In genomic region chr11:10455637-10456487, GRCh38 we compare ENCODE assay signal across 8 cellular contexts. TPM values are rescaled to one million over a fixed set of nuclear protein-coding genes. Genes with fewer than 3 reads are reported as not detected.
DNase-seq lines count a peak whose midpoint lies in the region; ATAC-seq and TF ChIP-seq lines count a peak whose summit lies in the region.

No MANE protein-coding gene starts in this region.

- ATAC-seq in GM19455 (IDR thresholded peaks at IDR 0.05; ENCODE audit: unreplicated experiment) (peak; percentile 57), HG03565 (IDR thresholded peaks at IDR 0.05; ENCODE audit: unreplicated experiment) (peak; percentile 33), omental fat pad (ENCODE audit: low FRiP score) (peak; percentile 83)
- ATAC-seq in activated T-cell treated with anti-CD3 and anti-CD28 coated beads, Interleukin-2, amount 50 U/mL, for 4 hours = peak; percentile 87 to 89

- TF ChIP-seq CTCF in OCI-LY3 (IDR thresholded peaks at IDR 0.05; ENCODE audit: low read depth, low read length) (no peak), omental fat pad (IDR thresholded peaks at IDR 0.05) (no peak)

- H3K9me3 ChIP-seq in OCI-LY3 (ENCODE audit: insufficient read depth, low read length) (no peaks in the 10 kb centered on the region), thymus (ENCODE audit: control insufficient read depth) (no peaks in the 10 kb centered on the region)

- H3K4me3 Mint-ChIP-seq in activated T-cell treated with anti-CD3 and anti-CD28 coated beads, Interleukin-2, amount 50 U/mL, for 4 hours = peak overlapping the region; percentile 84

- H3K36me3 ChIP-seq in OCI-LY3 (replicated peaks; ENCODE audit: low read depth, low read length) = peaks cover 8% of the 10 kb centered on the region
- H3K36me3 ChIP-seq in thymus (ENCODE audit: control insufficient read depth, insufficient read depth) = no peaks in the 10 kb centered on the region

- H3K4me1 ChIP-seq in OCI-LY3 (ENCODE audit: low read length) = peaks cover 82% of the 10 kb centered on the region
- peaks cover 48% of the 10 kb centered on the region for H3K4me1 ChIP-seq in thymus (ENCODE audit: control insufficient read depth, insufficient read depth, low read length)

- H3K4me1 Mint-ChIP-seq in activated T-cell treated with anti-CD3 and anti-CD28 coated beads, Interleukin-2, amount 50 U/mL, for 4 hours (ENCODE audit: low read depth) = peaks cover 83% of the 10 kb centered on the region

- peak overlapping the region; percentile 81 for H3K4me3 ChIP-seq in OCI-LY3 (ENCODE audit: low read length)
- H3K4me3 ChIP-seq in thymus (ENCODE audit: low read length) = peak overlapping the region; percentile 42

- H4K20me1 ChIP-seq in OCI-LY3 (ENCODE audit: insufficient read depth, low read length) = no peaks in the 10 kb centered on the region; the same call in 1 of the 2 replicates

- peaks cover 19% of the 10 kb centered on the region for H3K27me3 ChIP-seq in OCI-LY3 (ENCODE audit: low read depth, low read length)
- H3K27me3 ChIP-seq in thymus (ENCODE audit: control insufficient read depth, insufficient read depth) = no peaks in the 10 kb centered on the region

- H3K79me2 ChIP-seq in OCI-LY3 (ENCODE audit: low read length) = peaks cover 31% of the 10 kb centered on the region

- H3K4me2 ChIP-seq in OCI-LY3 (ENCODE audit: low read length) = peak overlapping the region; percentile 93

- DNase-seq in D341Med (ENCODE audit: low spot score) (peak; percentile 34), fibroblast of peridontal ligament (ENCODE audit: extremely low read depth) (peak; percentile 36), omental fat pad (ENCODE audit: low spot score) (no peak)
- DNase-seq in activated T-cell treated with anti-CD3 and anti-CD28 coated beads, Interleukin-2, amount 50 U/mL, for 4 hours = peak; percentile 70

- no peaks in the 10 kb centered on the region for H3K9me3 Mint-ChIP-seq in activated T-cell treated with anti-CD3 and anti-CD28 coated beads, Interleukin-2, amount 50 U/mL, for 4 hours

- H3K27ac ChIP-seq in OCI-LY3 (ENCODE audit: low read length) (peak overlapping the region; percentile 74), thymus (ENCODE audit: low read depth) (peak overlapping the region; percentile 61)

- 2% methylated on average over 18 of the region's 18 CpGs for whole genome bisulfite sequencing in thymus

- no peaks in the 10 kb centered on the region for H3K27me3 Mint-ChIP-seq in activated T-cell treated with anti-CD3 and anti-CD28 coated beads, Interleukin-2, amount 50 U/mL, for 4 hours (ENCODE audit: low read depth)

- no peak overlapping the region for H2AFZ ChIP-seq in OCI-LY3 (ENCODE audit: low read depth, low read length)

- peak overlapping the region; percentile 75 for H3K9ac ChIP-seq in OCI-LY3 (ENCODE audit: low read length)

- H3K36me3 Mint-ChIP-seq in activated T-cell treated with anti-CD3 and anti-CD28 coated beads, Interleukin-2, amount 50 U/mL, for 4 hours (ENCODE audit: insufficient read depth) = no peaks in the 10 kb centered on the region

RNA-seq across cellular contexts. Expression of gene AMPD3, which starts 0.8 kb away (rescaled TPM):
- total RNA-seq in activated T-cell treated with anti-CD3 and anti-CD28 coated beads, Interleukin-2, amount 50 U/mL, for 4 hours = 10 to 100 TPM in 1 of 3 donors, 1 to 10 TPM in 2; 7.9 to 11.2 (median 9.0) TPM
- 10 to 100 TPM in 2 of 4 donors, 1 to 10 TPM in 2; 4.4 to 43.3 (median 9.9) TPM for total RNA-seq in omental fat pad
- polyA plus RNA-seq in thymus = 13.6 TPM

Comparison
In these comparisons a context has a peak if more than half of its experiments do, and no peak if none do; other contexts are left out.
1. ATAC-seq: peak in every context shown above with its lines; median percentile 88 in activated T-cell treated with anti-CD3 and anti-CD28 coated beads, Interleukin-2, amount 50 U/mL, for 4 hours; 83 in omental fat pad; 57 in GM19455; 33 in HG03565.